Comparison of ENCODE assay signal across 10 cellular contexts in genomic region chr6:44216677-44217331, GRCh38. TPM values are rescaled to one million over a fixed set of nuclear protein-coding genes. Genes with fewer than 3 reads are reported as not detected.
DNase-seq lines count a peak whose midpoint lies in the region; ATAC-seq and TF ChIP-seq lines count a peak whose summit lies in the region.
"Had no signal": no experiment of that assay in that cellular context is flagged by ENCODE, and none has a peak within 500 bp of the region (broad histone marks: within the 10 kb centered on the region; RNA-seq: fewer than 3 reads in every experiment).

Gene MYMX (plus strand): TSS chr6:44216926. CDS start chr6:44217472, 546 bp downstream.

- TF ChIP-seq CTCF in CD14-positive monocyte (IDR thresholded peaks at IDR 0.05) (no peak), osteocyte (IDR thresholded peaks at IDR 0.05) (no peak)

- H3K27ac Mint-ChIP-seq in CD14-positive monocyte (peak within 1 kb of the TSS; percentile 33 to 88 (median 76)), osteocyte (ENCODE audit: unreplicated experiment) (peak within 1 kb of the TSS; percentile 63)
- H3K27ac Mint-ChIP-seq in activated T-helper 1 cell treated with anti-CD3 and anti-CD28 coated beads, Interleukin-12 subunit alpha, Interleukin-12 subunit beta, Interleukin-2, Interleukin-4 antibody, amounts not matched to agents 30 ng/mL and 10 ng/mL and 1 ng/mL, durations not matched to agents 14 hours and 24 hours and 36 hours: no peak within 1 kb of the TSS

- H3K4me1 Mint-ChIP-seq in CD14-positive monocyte (peaks cover 49% of the 10 kb centered on the region), osteocyte (ENCODE audit: unreplicated experiment) (peaks cover 45% of the 10 kb centered on the region)
- H3K4me1 Mint-ChIP-seq in activated T-helper 1 cell treated with anti-CD3 and anti-CD28 coated beads, Interleukin-12 subunit alpha, Interleukin-12 subunit beta, Interleukin-2, Interleukin-4 antibody, amounts not matched to agents 30 ng/mL and 10 ng/mL and 1 ng/mL, durations not matched to agents 14 hours and 24 hours and 36 hours (ENCODE audit: low read depth): peaks cover 15% of the 10 kb centered on the region

- H3K4me3 Mint-ChIP-seq in CD14-positive monocyte (peak within 1 kb of the TSS in 1 of 2 donors; percentile 60), osteocyte (ENCODE audit: unreplicated experiment) (no peak within 1 kb of the TSS)
- no peak within 1 kb of the TSS for H3K4me3 Mint-ChIP-seq in activated T-helper 1 cell treated with anti-CD3 and anti-CD28 coated beads, Interleukin-12 subunit alpha, Interleukin-12 subunit beta, Interleukin-2, Interleukin-4 antibody, amounts not matched to agents 30 ng/mL and 10 ng/mL and 1 ng/mL, durations not matched to agents 14 hours and 24 hours and 36 hours

- peaks cover 0 to 3% (median 2%) of the 10 kb centered on the region in 3 donors for H3K27me3 Mint-ChIP-seq in CD14-positive monocyte (ENCODE audit: low read depth in 3 of 3)
- H3K27me3 Mint-ChIP-seq in osteocyte (ENCODE audit: unreplicated experiment): peaks cover 6% of the 10 kb centered on the region
- peaks cover 23% of the 10 kb centered on the region for H3K27me3 Mint-ChIP-seq in activated T-helper 1 cell treated with anti-CD3 and anti-CD28 coated beads, Interleukin-12 subunit alpha, Interleukin-12 subunit beta, Interleukin-2, Interleukin-4 antibody, amounts not matched to agents 30 ng/mL and 10 ng/mL and 1 ng/mL, durations not matched to agents 14 hours and 24 hours and 36 hours (ENCODE audit: insufficient read depth)

- intact Hi-C loops in CD14-positive monocyte (cut with micrococcal nuclease) (no loop called here), Right ventricle myocardium superior (cut with DNase I) (no loop called here)
- intact Hi-C loops in activated T-helper 1 cell treated with anti-CD3 and anti-CD28 coated beads, Interleukin-12 subunit alpha, Interleukin-12 subunit beta, Interleukin-2, Interleukin-4 antibody, amounts not matched to agents 30 ng/mL and 10 ng/mL and 1 ng/mL, durations not matched to agents 14 hours and 24 hours and 36 hours (cut with micrococcal nuclease): no loop called here

- DNase-seq in CD14-positive monocyte (ENCODE audit: low spot score) (no peak), NCI-H748 treated with DMSO at 0.1 percent for 48 hours (lab: John Stamatoyannopoulos, UW) (peak; percentile 16), Right ventricle myocardium superior (peak; percentile 72), osteocyte (ENCODE audit: extremely low spot score, unreplicated experiment) (no peak)
- no peak for DNase-seq in activated T-helper 1 cell treated with anti-CD3 and anti-CD28 coated beads, Interleukin-12 subunit alpha, Interleukin-12 subunit beta, Interleukin-2, Interleukin-4 antibody, amounts not matched to agents 30 ng/mL and 10 ng/mL and 1 ng/mL, durations not matched to agents 14 hours and 24 hours and 36 hours (ENCODE audit: low spot score)
- DNase-seq in stimulated activated CD4-positive, alpha-beta T cell treated with anti-CD3 and anti-CD28 coated beads, Interleukin-15, amount 100 ng/mL, for 24 hours: no peak
- DNase-seq: activated CD4-positive, alpha-beta T cell treated with anti-CD3 and anti-CD28 coated beads for 48 hours had no signal

- H3K9me3 Mint-ChIP-seq in CD14-positive monocyte (no peaks in the 10 kb centered on the region), osteocyte (ENCODE audit: unreplicated experiment) (no peaks in the 10 kb centered on the region)
- H3K9me3 Mint-ChIP-seq in activated T-helper 1 cell treated with anti-CD3 and anti-CD28 coated beads, Interleukin-12 subunit alpha, Interleukin-12 subunit beta, Interleukin-2, Interleukin-4 antibody, amounts not matched to agents 30 ng/mL and 10 ng/mL and 1 ng/mL, durations not matched to agents 14 hours and 24 hours and 36 hours: no peaks in the 10 kb centered on the region

- ATAC-seq in Right ventricle myocardium superior (ENCODE audit: poor library complexity) (no peak), GM18873 (IDR thresholded peaks at IDR 0.05; ENCODE audit: low FRiP score, unreplicated experiment) (no peak), HG02588 (IDR thresholded peaks at IDR 0.05; ENCODE audit: unreplicated experiment) (no peak)

- H3K36me3 Mint-ChIP-seq in CD14-positive monocyte: peaks cover 0 to 3% of the 10 kb centered on the region in 2 donors
- H3K36me3 Mint-ChIP-seq in osteocyte (ENCODE audit: unreplicated experiment): no peaks in the 10 kb centered on the region
- H3K36me3 Mint-ChIP-seq in activated T-helper 1 cell treated with anti-CD3 and anti-CD28 coated beads, Interleukin-12 subunit alpha, Interleukin-12 subunit beta, Interleukin-2, Interleukin-4 antibody, amounts not matched to agents 30 ng/mL and 10 ng/mL and 1 ng/mL, durations not matched to agents 14 hours and 24 hours and 36 hours (ENCODE audit: low read depth): no peaks in the 10 kb centered on the region

RNA-seq across cellular contexts. Expression of gene MYMX, which starts in this region (rescaled TPM):
- polyA plus RNA-seq in CD14-positive monocyte: not detected
- 0.56 TPM for total RNA-seq in Right ventricle myocardium superior
- not detected in 2 replicates for total RNA-seq in osteocyte
- total RNA-seq in activated T-helper 1 cell treated with anti-CD3 and anti-CD28 coated beads, Interleukin-12 subunit alpha, Interleukin-12 subunit beta, Interleukin-2, Interleukin-4 antibody, amounts not matched to agents 30 ng/mL and 10 ng/mL and 1 ng/mL, durations not matched to agents 14 hours and 24 hours and 36 hours: not detected in 2 replicates
- polyA plus RNA-seq: BJ had no signal

Comparison
In these comparisons a context has a peak if more than half of its experiments do, and no peak if none do; other contexts are left out.
1. Peak in DNase-seq in Right ventricle myocardium superior; RNA of the gene not detected or under 1 TPM.